37 cellular contexts compared by ENCODE assay signal in the genomic region with DNA sequence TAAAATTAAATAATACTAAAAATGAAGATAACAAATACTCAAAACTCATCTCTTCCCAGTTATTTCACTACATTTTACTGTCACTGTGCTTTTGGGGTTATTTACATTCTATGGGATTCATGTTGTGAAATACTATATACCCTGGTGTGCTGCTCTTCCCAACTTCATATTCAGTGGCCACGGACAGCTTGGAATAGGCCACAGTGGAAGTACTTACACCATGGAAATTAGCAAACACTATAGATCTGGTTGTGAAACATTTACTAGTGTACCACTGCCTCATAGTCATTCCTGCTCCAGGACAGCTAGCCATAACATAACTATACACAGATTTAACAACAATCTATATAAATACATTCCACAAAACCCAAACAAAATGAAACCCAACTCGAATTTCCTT.
"Had no signal": no experiment of that assay in that cellular context is flagged by ENCODE, and none has a peak within 500 bp of the region (broad histone marks: within the 10 kb centered on the region; RNA-seq: fewer than 3 reads in every experiment).

No MANE protein-coding gene starts in this region.

- H3K4me1 ChIP-seq: adrenal gland, body of pancreas, breast epithelium had no signal

- H3K9me3 Mint-ChIP-seq: activated B cell treated with CpG ODN at 0.5 μM for 24 hours; activated naive CD8-positive, alpha-beta T cell treated with anti-CD3 and anti-CD28 coated beads for 36 hours; activated T-cell treated with anti-CD3 and anti-CD28 coated beads, Interleukin-2, amount 50 U/mL, for 4 hours had no signal

- H3K4me3 ChIP-seq: adrenal gland, body of pancreas, breast epithelium had no signal

- H3K27ac Mint-ChIP-seq: activated B cell treated with CpG ODN at 0.5 μM for 24 hours; activated CD4-positive, alpha-beta memory T cell treated with anti-CD3 and anti-CD28 coated beads for 36 hours; activated CD4-positive, alpha-beta T cell treated with anti-CD3 and anti-CD28 coated beads, Interleukin-2, amount 10 ng/mL, durations not matched to agents 24 days and 14 days; activated CD8-positive, alpha-beta T cell treated with anti-CD3 and anti-CD28 coated beads for 36 hours; activated naive CD4-positive, alpha-beta T cell treated with anti-CD3 and anti-CD28 coated beads for 36 hours; activated naive CD4-positive, alpha-beta T cell treated with anti-CD3 and anti-CD28 coated beads, Interleukin-2, amount 50 U/mL, for 72 hours; activated naive CD8-positive, alpha-beta T cell treated with anti-CD3 and anti-CD28 coated beads for 36 hours; activated T-cell treated with anti-CD3 and anti-CD28 coated beads, Interleukin-2, amount 50 U/mL, for 72 hours; activated T-helper 1 cell treated with anti-CD3 and anti-CD28 coated beads, Interleukin-12 subunit alpha, Interleukin-12 subunit beta, Interleukin-2, Interleukin-4 antibody, amounts not matched to agents 30 ng/mL and 10 ng/mL and 1 ng/mL, durations not matched to agents 14 hours and 24 hours and 36 hours; activated T-helper 17 cell treated with anti-CD3 and anti-CD28 coated beads, Interleukin-2, amount 50 U/mL, for 72 hours; T-helper 1 cell treated with Interleukin-12 subunit alpha and Interleukin-12 subunit beta and Interleukin-4 antibody, amounts not matched to agents 30 μg/mL and 1 μg/mL, for 36 hours; T-helper 2 cell treated with Interferon-gamma antibody and Interleukin-4, amounts not matched to agents 5 μg/mL and 100 μg/mL, for 36 hours had no signal

- DNase-seq: activated B cell treated with CpG ODN at 0.5 μM for 24 hours; activated CD4-positive, alpha-beta memory T cell treated with anti-CD3 and anti-CD28 coated beads for 36 hours; activated CD4-positive, alpha-beta T cell treated with anti-CD3 and anti-CD28 coated beads for 4 hours; activated CD4-positive, alpha-beta T cell treated with anti-CD3 and anti-CD28 coated beads, Interleukin-2, amount 10 ng/mL, durations not matched to agents 24 days and 14 days; activated CD4-positive, alpha-beta T cell treated with anti-CD3 and anti-CD28 coated beads, Interleukin-2, amount 50 U/mL, for 1 hour; activated CD4-positive, alpha-beta T cell treated with anti-CD3 and anti-CD28 coated beads, Interleukin-2, amount 50 U/mL, for 4 hours; activated CD4-positive, CD25-positive, alpha-beta regulatory T cell treated with anti-CD3 and anti-CD28 coated beads, Interleukin-2, amount 50 U/mL, for 72 hours; activated CD8-positive, alpha-beta memory T cell treated with anti-CD3 and anti-CD28 coated beads, Interleukin-2, amount 50 U/mL, for 4 hours; activated CD8-positive, alpha-beta T cell treated with anti-CD3 and anti-CD28 coated beads for 36 hours; activated effector memory CD4-positive, alpha-beta T cell treated with anti-CD3 and anti-CD28 coated beads, Interleukin-2, amount 50 U/mL, for 16 hours; activated gamma-delta T cell treated with Interleukin-2 at 50 U/mL for 16 hours; activated naive CD4-positive, alpha-beta T cell; activated naive CD4-positive, alpha-beta T cell treated with anti-CD3 and anti-CD28 coated beads for 36 hours; activated naive CD4-positive, alpha-beta T cell treated with anti-CD3 and anti-CD28 coated beads, Interleukin-2, amount 50 U/mL, for 16 hours; activated naive CD8-positive, alpha-beta T cell treated with anti-CD3 and anti-CD28 coated beads for 36 hours; activated T-cell treated with anti-CD3 and anti-CD28 coated beads for 4 hours; activated T-cell treated with anti-CD3 and anti-CD28 coated beads, Interleukin-2, amount 50 U/mL, for 1 hour; activated T-cell treated with anti-CD3 and anti-CD28 coated beads, Interleukin-2, amount 50 U/mL, for 4 hours; activated T-cell treated with anti-CD3 and anti-CD28 coated beads, Interleukin-2, amount 50 U/mL, for 72 hours; adrenal gland; amniotic stem cell; aorta; body of pancreas; brain microvascular endothelial cell; central memory CD4-positive, alpha-beta T cell; T-helper 1 cell; T-helper 2 cell; T-helper 9 cell had no signal

- ATAC-seq: activated CD8-positive, alpha-beta T cell treated with anti-CD3 and anti-CD28 coated beads for 36 hours; activated naive CD4-positive, alpha-beta T cell treated with anti-CD3 and anti-CD28 coated beads, Interleukin-2, amount 50 U/mL, for 72 hours; activated T-cell treated with anti-CD3 and anti-CD28 coated beads, Interleukin-2, amount 50 U/mL, for 4 hours; activated T-cell treated with anti-CD3 and anti-CD28 coated beads, Interleukin-2, amount 50 U/mL, for 72 hours; activated T-helper 17 cell treated with anti-CD3 and anti-CD28 coated beads, Interleukin-2, amount 50 U/mL, for 72 hours; body of pancreas had no signal

- H3K27ac ChIP-seq: adrenal gland, body of pancreas, brain microvascular endothelial cell, VCaP had no signal

- H3K27me3 Mint-ChIP-seq: activated B cell treated with CpG ODN at 0.5 μM for 24 hours; activated CD4-positive, alpha-beta memory T cell treated with anti-CD3 and anti-CD28 coated beads for 36 hours; activated CD4-positive, alpha-beta T cell treated with anti-CD3 and anti-CD28 coated beads, Interleukin-2, amount 10 ng/mL, durations not matched to agents 24 days and 14 days; activated CD8-positive, alpha-beta T cell treated with anti-CD3 and anti-CD28 coated beads for 36 hours; activated naive CD8-positive, alpha-beta T cell treated with anti-CD3 and anti-CD28 coated beads for 36 hours had no signal

- H3K4me3 Mint-ChIP-seq: activated B cell treated with CpG ODN at 0.5 μM for 24 hours; activated CD4-positive, alpha-beta memory T cell treated with anti-CD3 and anti-CD28 coated beads for 36 hours; activated CD4-positive, alpha-beta T cell treated with anti-CD3 and anti-CD28 coated beads, Interleukin-2, amount 10 ng/mL, durations not matched to agents 24 days and 14 days; activated CD8-positive, alpha-beta T cell treated with anti-CD3 and anti-CD28 coated beads for 36 hours; activated naive CD4-positive, alpha-beta T cell treated with anti-CD3 and anti-CD28 coated beads for 36 hours; activated naive CD8-positive, alpha-beta T cell treated with anti-CD3 and anti-CD28 coated beads for 36 hours; activated T-cell treated with anti-CD3 and anti-CD28 coated beads, Interleukin-2, amount 50 U/mL, for 4 hours; activated T-cell treated with anti-CD3 and anti-CD28 coated beads, Interleukin-2, amount 50 U/mL, for 72 hours; activated T-helper 1 cell treated with anti-CD3 and anti-CD28 coated beads, Interleukin-12 subunit alpha, Interleukin-12 subunit beta, Interleukin-2, Interleukin-4 antibody, amounts not matched to agents 30 ng/mL and 10 ng/mL and 1 ng/mL, durations not matched to agents 14 hours and 24 hours and 36 hours; T-helper 1 cell treated with Interleukin-12 subunit alpha and Interleukin-12 subunit beta and Interleukin-4 antibody, amounts not matched to agents 30 μg/mL and 1 μg/mL, for 36 hours; T-helper 2 cell treated with Interferon-gamma antibody and Interleukin-4, amounts not matched to agents 5 μg/mL and 100 μg/mL, for 36 hours had no signal

- FAIRE-seq: astrocyte, TTC549 had no signal

- H3K27me3 ChIP-seq: adrenal gland, body of pancreas, brain microvascular endothelial cell, breast epithelium had no signal

- H3K36me3 ChIP-seq: adrenal gland, brain microvascular endothelial cell, breast epithelium had no signal

- H3K9me3 ChIP-seq: adrenal gland, body of pancreas, breast epithelium had no signal
